ENCODE assay signal across 2 cellular contexts in genomic region chr15:78302579-78302978, GRCh38.
TF ChIP-seq lines count a peak whose summit lies in the region.

No MANE protein-coding gene starts in this region.

TF ChIP-seq in HCT116, 20 proteins besides CTCF, POLR2A, EP300 and RAD21 (continued from another document):
- TF ChIP-seq, protein P1, sequence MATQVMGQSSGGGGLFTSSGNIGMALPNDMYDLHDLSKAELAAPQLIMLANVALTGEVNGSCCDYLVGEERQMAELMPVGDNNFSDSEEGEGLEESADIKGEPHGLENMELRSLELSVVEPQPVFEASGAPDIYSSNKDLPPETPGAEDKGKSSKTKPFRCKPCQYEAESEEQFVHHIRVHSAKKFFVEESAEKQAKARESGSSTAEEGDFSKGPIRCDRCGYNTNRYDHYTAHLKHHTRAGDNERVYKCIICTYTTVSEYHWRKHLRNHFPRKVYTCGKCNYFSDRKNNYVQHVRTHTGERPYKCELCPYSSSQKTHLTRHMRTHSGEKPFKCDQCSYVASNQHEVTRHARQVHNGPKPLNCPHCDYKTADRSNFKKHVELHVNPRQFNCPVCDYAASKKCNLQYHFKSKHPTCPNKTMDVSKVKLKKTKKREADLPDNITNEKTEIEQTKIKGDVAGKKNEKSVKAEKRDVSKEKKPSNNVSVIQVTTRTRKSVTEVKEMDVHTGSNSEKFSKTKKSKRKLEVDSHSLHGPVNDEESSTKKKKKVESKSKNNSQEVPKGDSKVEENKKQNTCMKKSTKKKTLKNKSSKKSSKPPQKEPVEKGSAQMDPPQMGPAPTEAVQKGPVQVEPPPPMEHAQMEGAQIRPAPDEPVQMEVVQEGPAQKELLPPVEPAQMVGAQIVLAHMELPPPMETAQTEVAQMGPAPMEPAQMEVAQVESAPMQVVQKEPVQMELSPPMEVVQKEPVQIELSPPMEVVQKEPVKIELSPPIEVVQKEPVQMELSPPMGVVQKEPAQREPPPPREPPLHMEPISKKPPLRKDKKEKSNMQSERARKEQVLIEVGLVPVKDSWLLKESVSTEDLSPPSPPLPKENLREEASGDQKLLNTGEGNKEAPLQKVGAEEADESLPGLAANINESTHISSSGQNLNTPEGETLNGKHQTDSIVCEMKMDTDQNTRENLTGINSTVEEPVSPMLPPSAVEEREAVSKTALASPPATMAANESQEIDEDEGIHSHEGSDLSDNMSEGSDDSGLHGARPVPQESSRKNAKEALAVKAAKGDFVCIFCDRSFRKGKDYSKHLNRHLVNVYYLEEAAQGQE (IDR thresholded peaks at IDR 0.05; ENCODE audit: low read depth) = no peak
- TF ChIP-seq YY1 (IDR thresholded peaks at IDR 0.05; ENCODE audit: extremely low read depth, insufficient replicate concordance, low read depth, low read length) (no peak), ELF1 (IDR thresholded peaks at IDR 0.05; ENCODE audit: borderline replicate concordance, low read depth) (no peak), EZH2phosphoT487 (IDR thresholded peaks at IDR 0.05; ENCODE audit: borderline replicate concordance) (no peak), FOSL1 (IDR thresholded peaks at IDR 0.05; ENCODE audit: low read depth) (no peak), POLR2AphosphoS5 (IDR thresholded peaks at IDR 0.05; ENCODE audit: low read depth, low read length) (no peak), TCF7L2 (IDR thresholded peaks at IDR 0.05; ENCODE audit: borderline replicate concordance, extremely low read depth, insufficient read depth, insufficient read length) (no peak), EZH2 (IDR thresholded peaks at IDR 0.05) (no peak), SP1 (IDR thresholded peaks at IDR 0.05; ENCODE audit: low read depth) (no peak), CBX3 (IDR thresholded peaks at IDR 0.05; ENCODE audit: low read depth) (no peak), EGR1 (IDR thresholded peaks at IDR 0.05; ENCODE audit: low read depth) (no peak), JUND (IDR thresholded peaks at IDR 0.05) (no peak), CEBPB (IDR thresholded peaks at IDR 0.05; ENCODE audit: low read depth) (no peak), ZNF274 (IDR thresholded peaks at IDR 0.05; ENCODE audit: low read depth, low read length) (no peak)
- TF ChIP-seq, protein P2, sequence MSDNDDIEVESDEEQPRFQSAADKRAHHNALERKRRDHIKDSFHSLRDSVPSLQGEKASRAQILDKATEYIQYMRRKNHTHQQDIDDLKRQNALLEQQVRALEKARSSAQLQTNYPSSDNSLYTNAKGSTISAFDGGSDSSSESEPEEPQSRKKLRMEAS (IDR thresholded peaks at IDR 0.05) = no peak

TF ChIP-seq in SK-N-SH treated with all-trans-retinoic acid at 6 μM for 48 hours, 23 proteins besides CTCF, POLR2A, EP300 and RAD21 (continued from another document):
- TF ChIP-seq, protein P3, sequence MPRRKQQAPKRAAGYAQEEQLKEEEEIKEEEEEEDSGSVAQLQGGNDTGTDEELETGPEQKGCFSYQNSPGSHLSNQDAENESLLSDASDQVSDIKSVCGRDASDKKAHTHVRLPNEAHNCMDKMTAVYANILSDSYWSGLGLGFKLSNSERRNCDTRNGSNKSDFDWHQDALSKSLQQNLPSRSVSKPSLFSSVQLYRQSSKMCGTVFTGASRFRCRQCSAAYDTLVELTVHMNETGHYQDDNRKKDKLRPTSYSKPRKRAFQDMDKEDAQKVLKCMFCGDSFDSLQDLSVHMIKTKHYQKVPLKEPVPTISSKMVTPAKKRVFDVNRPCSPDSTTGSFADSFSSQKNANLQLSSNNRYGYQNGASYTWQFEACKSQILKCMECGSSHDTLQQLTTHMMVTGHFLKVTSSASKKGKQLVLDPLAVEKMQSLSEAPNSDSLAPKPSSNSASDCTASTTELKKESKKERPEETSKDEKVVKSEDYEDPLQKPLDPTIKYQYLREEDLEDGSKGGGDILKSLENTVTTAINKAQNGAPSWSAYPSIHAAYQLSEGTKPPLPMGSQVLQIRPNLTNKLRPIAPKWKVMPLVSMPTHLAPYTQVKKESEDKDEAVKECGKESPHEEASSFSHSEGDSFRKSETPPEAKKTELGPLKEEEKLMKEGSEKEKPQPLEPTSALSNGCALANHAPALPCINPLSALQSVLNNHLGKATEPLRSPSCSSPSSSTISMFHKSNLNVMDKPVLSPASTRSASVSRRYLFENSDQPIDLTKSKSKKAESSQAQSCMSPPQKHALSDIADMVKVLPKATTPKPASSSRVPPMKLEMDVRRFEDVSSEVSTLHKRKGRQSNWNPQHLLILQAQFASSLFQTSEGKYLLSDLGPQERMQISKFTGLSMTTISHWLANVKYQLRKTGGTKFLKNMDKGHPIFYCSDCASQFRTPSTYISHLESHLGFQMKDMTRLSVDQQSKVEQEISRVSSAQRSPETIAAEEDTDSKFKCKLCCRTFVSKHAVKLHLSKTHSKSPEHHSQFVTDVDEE (CRISPR knock-in tag; IDR thresholded peaks at IDR 0.05) = no peak
